ENCODE assay signal across 25 cellular contexts in genomic region chr5:102770803-102771202, GRCh38. TPM values are rescaled to one million over a fixed set of nuclear protein-coding genes. Genes with fewer than 3 reads are reported as not detected.
DNase-seq lines count a peak whose midpoint lies in the region; ATAC-seq, FAIRE-seq and TF ChIP-seq lines count a peak whose summit lies in the region.
"Had no signal": no experiment of that assay in that cellular context is flagged by ENCODE, and none has a peak within 500 bp of the region (broad histone marks: within the 10 kb centered on the region; RNA-seq: fewer than 3 reads in every experiment).

No MANE protein-coding gene starts in this region.

- peaks cover 2% of the 10 kb centered on the region for H3K9me3 ChIP-seq in endocrine pancreas (ENCODE audit: control insufficient read depth, low read length)
- H3K9me3 ChIP-seq in pancreas, result no peaks in the 10 kb centered on the region
- no peaks in the 10 kb centered on the region for H3K9me3 ChIP-seq in Karpas-422 (ENCODE audit: low read length)
- H3K9me3 ChIP-seq in aorta (ENCODE audit: control insufficient read depth, low read length), result no peaks in the 10 kb centered on the region

- no peak for FAIRE-seq in pancreas (lab: Jason Lieb, UNC)
- FAIRE-seq: H1 had no signal

- no peaks in the 10 kb centered on the region for H3F3A ChIP-seq in GM23338 (replicated peaks; ENCODE audit: low read depth)

- no peak for TF ChIP-seq CTCF in GM23338 (conservative IDR thresholded peaks at IDR 0.05; ENCODE audit: low read depth in 2 of 2)
- no peak for TF ChIP-seq CTCF in pancreas (IDR thresholded peaks at IDR 0.05)

- H4K20me1 ChIP-seq in GM23338 (replicated peaks; ENCODE audit: insufficient read depth) (no peaks in the 10 kb centered on the region), Karpas-422 (ENCODE audit: insufficient read depth, low read depth, low read length) (peaks cover 8% of the 10 kb centered on the region; the same call in 1 of the 2 replicates)

- intact Hi-C loops in pancreas (cut with DNase I) (no loop called here), aorta (cut with DNase I) (loop anchor here in 1 of 2 donors (10.0 kb wide), 1 partner anchor 364 kb away; no protein-coding TSS in a partner anchor)

- no peak overlapping the region for H3K4me3 Mint-ChIP-seq in activated T-cell treated with anti-CD3 and anti-CD28 coated beads, Interleukin-2, amount 50 U/mL, for 72 hours
- H3K4me3 Mint-ChIP-seq in activated T-cell treated with anti-CD3 and anti-CD28 coated beads, Interleukin-2, amount 50 U/mL, for 4 hours, result no peak overlapping the region
- no peak overlapping the region for H3K4me3 Mint-ChIP-seq in GM23338
- H3K4me3 Mint-ChIP-seq: IgD-negative memory B cell had no signal

- H3K4me3 ChIP-seq in GM23338 (no peak overlapping the region), endocrine pancreas (ENCODE audit: control insufficient read depth, insufficient read depth, low read length) (peak overlapping the region; percentile 22), pancreas (no peak overlapping the region), Karpas-422 (ENCODE audit: low read length) (no peak overlapping the region), aorta (ENCODE audit: low read length in 2 of 2) (no peak overlapping the region)

- peak overlapping the region; percentile 93 for H3K27ac Mint-ChIP-seq in activated T-cell treated with anti-CD3 and anti-CD28 coated beads, Interleukin-2, amount 50 U/mL, for 72 hours
- peak overlapping the region; percentile 63; the same call in 1 of the 2 replicates for H3K27ac Mint-ChIP-seq in GM23338
- H3K27ac Mint-ChIP-seq: IgD-negative memory B cell had no signal

- DNase-seq in activated T-cell treated with anti-CD3 and anti-CD28 coated beads, Interleukin-2, amount 50 U/mL, for 72 hours, result no peak
- no peak for DNase-seq in activated T-cell treated with anti-CD3 and anti-CD28 coated beads, Interleukin-2, amount 50 U/mL, for 4 hours
- no peak for DNase-seq in GM23338 (ENCODE audit: low spot score)
- DNase-seq in pancreas, result no peak
- DNase-seq in Karpas-422, result no peak
- DNase-seq in activated T-cell treated with anti-CD3 and anti-CD28 coated beads for 4 hours, result no peak
- no peak for DNase-seq in aorta
- DNase-seq: AML-193; Calu3; CD8-positive, alpha-beta memory T cell; DMS153; NCI-H1417 treated with DMSO at 0.1 percent for 48 hours; NCI-H187; NCI-H2107; NCI-H2227 treated with DMSO at 0.1 percent for 48 hours; NCI-H510A; NCI-H774; NK-92 treated with Interleukin-12 subunit alpha and Interleukin-12 subunit beta, amount 100 ng/mL, for 24 hours; SHP77 treated with DMSO at 0.1 percent for 48 hours had no signal

- peaks cover 39% of the 10 kb centered on the region for H3K4me1 Mint-ChIP-seq in activated T-cell treated with anti-CD3 and anti-CD28 coated beads, Interleukin-2, amount 50 U/mL, for 72 hours (ENCODE audit: low read depth)
- H3K4me1 Mint-ChIP-seq in activated T-cell treated with anti-CD3 and anti-CD28 coated beads, Interleukin-2, amount 50 U/mL, for 4 hours (ENCODE audit: low read depth), result peaks cover 35% of the 10 kb centered on the region
- H3K4me1 Mint-ChIP-seq in GM23338, result peaks cover 9% of the 10 kb centered on the region

- ATAC-seq in activated T-cell treated with anti-CD3 and anti-CD28 coated beads, Interleukin-2, amount 50 U/mL, for 72 hours (replicated peaks in 1 of 2), result no peak
- ATAC-seq in activated T-cell treated with anti-CD3 and anti-CD28 coated beads, Interleukin-2, amount 50 U/mL, for 4 hours, result no peak
- no peak for ATAC-seq in GM23338
- ATAC-seq in pancreas, result peak; percentile 58 to 89 (median 75)
- ATAC-seq in aorta (ENCODE audit: low FRiP score), result no peak
- ATAC-seq: HCT116 had no signal

- no peak overlapping the region for H2AFZ ChIP-seq in GM23338
- H2AFZ ChIP-seq in Karpas-422 (ENCODE audit: low read length), result no peak overlapping the region

- H3K9ac ChIP-seq in endocrine pancreas (ENCODE audit: control insufficient read depth, insufficient read depth, low read length) (no peak overlapping the region), Karpas-422 (ENCODE audit: low read length) (no peak overlapping the region)

- H3K27ac ChIP-seq in GM23338 (ENCODE audit: low read depth), result no peak overlapping the region
- peak overlapping the region in 1 of 4 donors; percentile 49 for H3K27ac ChIP-seq in pancreas
- H3K27ac ChIP-seq in Karpas-422 (ENCODE audit: low read length), result no peak overlapping the region
- H3K27ac ChIP-seq in aorta (ENCODE audit: low read depth in 1 of 2, low read length in 2 of 2), result no peak overlapping the region
- H3K27ac ChIP-seq: C4-2B, RWPE1 had no signal

- H3K27me3 ChIP-seq in GM23338 (ENCODE audit: insufficient read depth), result no peaks in the 10 kb centered on the region
- H3K27me3 ChIP-seq in endocrine pancreas (ENCODE audit: control insufficient read depth, insufficient read depth, low read length), result no peaks in the 10 kb centered on the region
- H3K27me3 ChIP-seq in pancreas, result no peaks in the 10 kb centered on the region
- no peaks in the 10 kb centered on the region for H3K27me3 ChIP-seq in Karpas-422 (ENCODE audit: low read length)
- H3K27me3 ChIP-seq in aorta (ENCODE audit: control insufficient read depth in 1 of 2, insufficient read depth in 2 of 2, low read length in 1 of 2), result no peaks in the 10 kb centered on the region

- 10 to 17% methylated on average over 3 of the region's 3 CpGs for WGBS in pancreas, 2 donors
- 91 to 95% methylated on average over 3 of the region's 3 CpGs for WGBS in aorta, 2 donors

- peaks cover 1 to 6% of the 10 kb centered on the region in 2 donors for H3K36me3 Mint-ChIP-seq in activated T-cell treated with anti-CD3 and anti-CD28 coated beads, Interleukin-2, amount 50 U/mL, for 72 hours (ENCODE audit: insufficient read depth in 2 of 2)
- H3K36me3 Mint-ChIP-seq in activated T-cell treated with anti-CD3 and anti-CD28 coated beads, Interleukin-2, amount 50 U/mL, for 4 hours (ENCODE audit: insufficient read depth), result peaks cover 13% of the 10 kb centered on the region
- no peaks in the 10 kb centered on the region for H3K36me3 Mint-ChIP-seq in GM23338 (ENCODE audit: low read depth)
- H3K36me3 Mint-ChIP-seq: CD8-positive, alpha-beta memory T cell; IgD-negative memory B cell had no signal

- H3K79me2 ChIP-seq in GM23338 (replicated peaks; ENCODE audit: insufficient read depth), result peaks cover 83% of the 10 kb centered on the region
- no peaks in the 10 kb centered on the region for H3K79me2 ChIP-seq in Karpas-422 (ENCODE audit: low read length)

- H3K9me3 Mint-ChIP-seq in activated T-cell treated with anti-CD3 and anti-CD28 coated beads, Interleukin-2, amount 50 U/mL, for 72 hours, result no peaks in the 10 kb centered on the region
- H3K9me3 Mint-ChIP-seq in activated T-cell treated with anti-CD3 and anti-CD28 coated beads, Interleukin-2, amount 50 U/mL, for 4 hours, result peaks cover 4% of the 10 kb centered on the region
- no peaks in the 10 kb centered on the region for H3K9me3 Mint-ChIP-seq in GM23338
- H3K9me3 Mint-ChIP-seq: CD8-positive, alpha-beta memory T cell had no signal

- H3K4me1 ChIP-seq in GM23338 (ENCODE audit: insufficient read depth), result peaks cover 33% of the 10 kb centered on the region
- H3K4me1 ChIP-seq in endocrine pancreas (ENCODE audit: control insufficient read depth, insufficient read depth, low read length), result peaks cover 25% of the 10 kb centered on the region
- peaks cover 6 to 18% (median 16%) of the 10 kb centered on the region in 3 donors for H3K4me1 ChIP-seq in pancreas
- H3K4me1 ChIP-seq in Karpas-422 (ENCODE audit: low read length), result no peaks in the 10 kb centered on the region
- H3K4me1 ChIP-seq in aorta (ENCODE audit: control insufficient read depth in 1 of 2, insufficient read depth in 2 of 2, low read length in 2 of 2), result peaks cover 1 to 7% of the 10 kb centered on the region in 2 donors

- H3K9me2 ChIP-seq in GM23338 (ENCODE audit: insufficient read depth) (no peaks in the 10 kb centered on the region), Karpas-422 (replicated peaks; ENCODE audit: insufficient read depth, low read length) (no peaks in the 10 kb centered on the region)

- H3K36me3 ChIP-seq in GM23338 (ENCODE audit: insufficient read depth), result no peaks in the 10 kb centered on the region
- H3K36me3 ChIP-seq in endocrine pancreas (ENCODE audit: control insufficient read depth, insufficient read depth, low read length), result no peaks in the 10 kb centered on the region
- H3K36me3 ChIP-seq in pancreas, result no peaks in the 10 kb centered on the region
- no peaks in the 10 kb centered on the region for H3K36me3 ChIP-seq in Karpas-422 (ENCODE audit: insufficient read depth, low read length)
- no peaks in the 10 kb centered on the region for H3K36me3 ChIP-seq in aorta (ENCODE audit: control insufficient read depth in 1 of 2, insufficient read depth in 2 of 2, low read length in 1 of 2)

- H3K27me3 Mint-ChIP-seq in activated T-cell treated with anti-CD3 and anti-CD28 coated beads, Interleukin-2, amount 50 U/mL, for 72 hours (ENCODE audit: low read depth), result no peaks in the 10 kb centered on the region
- H3K27me3 Mint-ChIP-seq in activated T-cell treated with anti-CD3 and anti-CD28 coated beads, Interleukin-2, amount 50 U/mL, for 4 hours (ENCODE audit: low read depth), result no peaks in the 10 kb centered on the region
- H3K27me3 Mint-ChIP-seq in GM23338 (ENCODE audit: insufficient read depth, low read depth, poor library complexity), result no peaks in the 10 kb centered on the region
- H3K27me3 Mint-ChIP-seq: CD8-positive, alpha-beta memory T cell; IgD-negative memory B cell had no signal

- H3K4me2 ChIP-seq in GM23338, result peak overlapping the region; percentile 50; the same call in 1 of the 2 replicates
- H3K4me2 ChIP-seq in Karpas-422 (ENCODE audit: low read depth, low read length, poor library complexity, severe bottlenecking), result no peak overlapping the region

TF ChIP-seq in GM23338, 12 proteins besides CTCF, POLR2A, EP300 and RAD21 (continues in another document):
- TF ChIP-seq STAT1 (IDR thresholded peaks at IDR 0.05; ENCODE audit: unreplicated experiment) (no peak), EZH2 (IDR thresholded peaks at IDR 0.05; ENCODE audit: low read depth, unreplicated experiment) (no peak)

RNA-seq across cellular contexts. Expression of gene PAM, which starts 15.7 kb away (rescaled TPM):
- 10 to 100 TPM; 41.7 to 56.6 TPM for total RNA-seq in activated T-cell treated with anti-CD3 and anti-CD28 coated beads, Interleukin-2, amount 50 U/mL, for 72 hours
- total RNA-seq in activated T-cell treated with anti-CD3 and anti-CD28 coated beads, Interleukin-2, amount 50 U/mL, for 4 hours, result 10 to 100 TPM; 50.9 to 56.2 (median 55.7) TPM
- total RNA-seq in GM23338 (2014; rRNA removed; shearing (Covaris generic)), result 65.8 and 79.4 TPM in 2 replicates
- polyA plus RNA-seq in GM23338 (2016; fragmentation: Nextera tagmentation; extraction: Ambion mirVana) (33.9 and 34.9 TPM in 2 replicates), pancreas (100 to 1,000 TPM in 1 of 2 donors, 10 to 100 TPM in 1; 93.3 to 242 TPM), aorta (100 to 1,000 TPM; 382 to 528 TPM)
- total RNA-seq in pancreas (100 to 1,000 TPM in 2 of 6 donors, 10 to 100 TPM in 4; 47.0 to 193 (median 75.3) TPM), aorta (100 to 1,000 TPM; 711 to 787 TPM)
- total RNA-seq in Karpas-422 (2014; rRNA removed; shearing (Covaris generic); ENCODE audit: low replicate concordance), result 19.2 and 31.9 TPM in 2 replicates

Comparison
In these comparisons a context has a peak if more than half of its experiments do, and no peak if none do; other contexts are left out.
1. ATAC-seq: peak in pancreas (4 of 4); none in activated T-cell treated with anti-CD3 and anti-CD28 coated beads, Interleukin-2, amount 50 U/mL, for 72 hours (0 of 2), activated T-cell treated with anti-CD3 and anti-CD28 coated beads, Interleukin-2, amount 50 U/mL, for 4 hours (0 of 2), GM23338 (single experiment) and aorta (single experiment).